Comparison of ENCODE assay signal across 26 cellular contexts in genomic region chr7:120014920-120015465, GRCh38.
A peak's percentile ranks its signal among the peaks of the same experiment; 100 is the strongest.
DNase-seq lines count a peak whose midpoint lies in the region; ATAC-seq and TF ChIP-seq lines count a peak whose summit lies in the region.
"Had no signal": no experiment of that assay in that cellular context is flagged by ENCODE, and none has a peak within 500 bp of the region (broad histone marks: within the 10 kb centered on the region; RNA-seq: fewer than 3 reads in every experiment).

No MANE protein-coding gene starts in this region.

- ATAC-seq in left lung, result peak; percentile 70
- ATAC-seq: activated CD8-positive, alpha-beta T cell treated with anti-CD3 and anti-CD28 coated beads, Interleukin-2, amount 10 ng/mL, durations not matched to agents 7 days and 5 days; activated naive CD4-positive, alpha-beta T cell treated with anti-CD3 and anti-CD28 coated beads, Interleukin-2, amount 50 U/mL, for 72 hours had no signal

- H3K27me3 ChIP-seq in fibroblast of lung (ENCODE audit: control insufficient read depth, insufficient read depth, low read length) (no peaks in the 10 kb centered on the region), left lung (no peaks in the 10 kb centered on the region)
- H3K27me3 ChIP-seq: esophagus muscularis mucosa, stomach, tibial artery had no signal

- no peak overlapping the region for H3K4me2 ChIP-seq in fibroblast of lung (ENCODE audit: extremely low read depth, insufficient read depth, low read length)

- intact Hi-C loops in left lung (cut with DNase I), result no loop called here
- intact Hi-C loops in head of caudate nucleus (cut with DNase I), result no loop called here

- H3K9me3 ChIP-seq in fibroblast of lung (ENCODE audit: control insufficient read depth, insufficient read depth, low read depth, low read length) (no peaks in the 10 kb centered on the region), left lung (peaks cover 0 to 4% of the 10 kb centered on the region in 2 donors)
- H3K9me3 ChIP-seq: esophagus muscularis mucosa, stomach, tibial artery had no signal

- H3K79me2 ChIP-seq in fibroblast of lung (ENCODE audit: control insufficient read depth, insufficient read depth, low read length), result no peaks in the 10 kb centered on the region

- H3K9ac ChIP-seq in fibroblast of lung (ENCODE audit: insufficient read depth, low read length), result no peak overlapping the region

- H3K36me3 ChIP-seq in fibroblast of lung (ENCODE audit: control insufficient read depth, insufficient read depth, low read length) (no peaks in the 10 kb centered on the region), left lung (no peaks in the 10 kb centered on the region)
- H3K36me3 ChIP-seq: esophagus muscularis mucosa, stomach, tibial artery had no signal

- no peak overlapping the region for H3K4me3 ChIP-seq in AG10803 (ENCODE audit: low read length)
- no peak overlapping the region for H3K4me3 ChIP-seq in fibroblast of lung (replicated peaks in 1 of 4; ENCODE audit: control extremely low read depth in 1 of 4, insufficient read depth in 1 of 4, low read depth in 3 of 4, low read length in 4 of 4)
- no peak overlapping the region for H3K4me3 ChIP-seq in left lung
- H3K4me3 ChIP-seq: esophagus muscularis mucosa, SK-N-MC, stomach, tibial artery had no signal

- H2AFZ ChIP-seq in fibroblast of lung (ENCODE audit: low read length), result no peak overlapping the region

- peak; percentile 29 for DNase-seq in AG10803 (ENCODE audit: low read depth)
- DNase-seq in LHCN-M2 (ENCODE audit: low read depth), result peak; percentile 36
- peak; percentile 40 to 47 for DNase-seq in fibroblast of lung (ENCODE audit: low read depth in 2 of 2)
- DNase-seq in left lung, result no peak
- DNase-seq in NCI-H524 (lab: John Stamatoyannopoulos, UW), result no peak
- no peak for DNase-seq in head of caudate nucleus
- no peak for DNase-seq in GOT3 (lab: John Stamatoyannopoulos, UW)
- no peak for DNase-seq in SHP77 treated with DMSO at 0.1 percent for 48 hours (lab: John Stamatoyannopoulos, UW)
- DNase-seq: 8988T; activated CD8-positive, alpha-beta T cell treated with anti-CD3 and anti-CD28 coated beads, Interleukin-2, amount 10 ng/mL, durations not matched to agents 7 days and 5 days; AML-193; aorta; CD4-positive, alpha-beta memory T cell; central memory CD4-positive, alpha-beta T cell; glutamatergic neuron; NCI-H1436; NCI-H2107; NCI-H446; nucleus accumbens; stimulated activated CD8-positive, alpha-beta memory T cell treated with anti-CD3 and anti-CD28 coated beads, Interleukin-4, amount 100 ng/mL, for 48 hours; stomach; tibial artery had no signal

- H4K20me1 ChIP-seq in fibroblast of lung (ENCODE audit: control insufficient read depth, extremely low read depth, insufficient read depth, low read length), result no peaks in the 10 kb centered on the region

- TF ChIP-seq CTCF in AG10803 (conservative IDR thresholded peaks at IDR 0.05; ENCODE audit: low read length) (no peak), fibroblast of lung (conservative IDR thresholded peaks at IDR 0.05 in 1 of 2, IDR thresholded peaks at IDR 0.05 in 1 of 2; ENCODE audit: low read depth in 1 of 2, low read length in 2 of 2) (no peak), left lung (IDR thresholded peaks at IDR 0.05) (no peak)

- no peaks in the 10 kb centered on the region for H3K4me1 ChIP-seq in fibroblast of lung (ENCODE audit: control insufficient read depth, extremely low read depth, insufficient read depth, low read length)
- peaks cover 0 to 7% of the 10 kb centered on the region in 2 donors for H3K4me1 ChIP-seq in left lung
- H3K4me1 ChIP-seq: stomach, tibial artery had no signal

- no peak overlapping the region for H3K27ac ChIP-seq in fibroblast of lung (ENCODE audit: insufficient read depth, low read length)
- no peak overlapping the region for H3K27ac ChIP-seq in left lung
- H3K27ac ChIP-seq: esophagus muscularis mucosa, RWPE1, SK-N-MC, stomach, tibial artery had no signal

Comparison
In these comparisons a context has a peak if more than half of its experiments do, and no peak if none do; other contexts are left out.
1. DNase-seq: peak in AG10803 (single experiment), LHCN-M2 (single experiment) and fibroblast of lung (2 of 2); none in left lung (0 of 2), NCI-H524 (0 of 2), head of caudate nucleus (0 of 42), GOT3 (single experiment) and SHP77 treated with DMSO at 0.1 percent for 48 hours (single experiment).